In the genomic region with DNA sequence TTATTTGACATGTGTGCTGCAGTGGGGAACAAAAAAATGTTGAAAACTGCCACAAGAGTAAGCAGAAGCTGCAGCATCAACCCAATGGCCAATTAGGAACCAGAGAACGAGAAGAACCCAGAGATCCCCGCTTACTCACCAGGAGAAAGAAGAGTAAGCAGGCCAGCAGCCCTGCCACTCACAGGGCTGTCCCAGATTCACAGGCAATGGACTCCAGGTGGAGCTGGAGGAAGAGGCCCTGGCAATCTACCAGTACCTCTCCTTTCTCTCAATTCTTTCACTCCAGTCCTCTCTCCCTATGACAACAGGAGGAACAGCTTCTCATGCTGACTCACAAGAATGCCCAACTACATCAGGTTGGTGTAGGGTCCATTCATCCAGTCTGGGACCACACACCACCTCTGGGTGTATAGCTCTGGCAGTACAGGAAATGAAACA, we compare ENCODE assay signal across 14 cellular contexts. TPM values are rescaled to one million over a fixed set of nuclear protein-coding genes. Genes with fewer than 3 reads are reported as not detected.
DNase-seq lines count a peak whose midpoint lies in the region; ATAC-seq and TF ChIP-seq lines count a peak whose summit lies in the region.
"Had no signal": no experiment of that assay in that cellular context is flagged by ENCODE, and none has a peak within 500 bp of the region (broad histone marks: within the 10 kb centered on the region; RNA-seq: fewer than 3 reads in every experiment).

No MANE protein-coding gene starts in this region.

- H3K4me1 ChIP-seq in right cardiac atrium (ENCODE audit: control insufficient read depth, insufficient read depth, low read length), result peaks cover 22% of the 10 kb centered on the region
- H3K4me1 ChIP-seq in adipocyte (ENCODE audit: control insufficient read depth, insufficient read depth, low read length), result peaks cover 37% of the 10 kb centered on the region
- peaks cover 9 to 87% (median 47%) of the 10 kb centered on the region in 3 donors for H3K4me1 ChIP-seq in gastroesophageal sphincter
- peaks cover 0 to 8% of the 10 kb centered on the region in 2 donors for H3K4me1 ChIP-seq in aorta (ENCODE audit: control insufficient read depth in 1 of 2, insufficient read depth in 2 of 2, low read length in 2 of 2)

- H3K36me3 ChIP-seq in adipocyte (ENCODE audit: control insufficient read depth, insufficient read depth, low read length, severe bottlenecking) (no peaks in the 10 kb centered on the region), gastroesophageal sphincter (no peaks in the 10 kb centered on the region), aorta (ENCODE audit: control insufficient read depth in 1 of 2, insufficient read depth in 2 of 2, low read length in 1 of 2) (no peaks in the 10 kb centered on the region)
- H3K36me3 ChIP-seq: esophagus squamous epithelium, suprapubic skin had no signal

- H3K27ac ChIP-seq in right cardiac atrium (ENCODE audit: low read length) (peak overlapping the region; percentile 74), gastroesophageal sphincter (peak overlapping the region in 3 of 4 donors; percentile 52 to 80 (median 77)), aorta (ENCODE audit: low read depth in 1 of 2, low read length in 2 of 2) (peak overlapping the region; percentile 9 to 42)
- H3K27ac ChIP-seq: esophagus squamous epithelium, SK-N-MC, suprapubic skin had no signal

- H3K9ac ChIP-seq in adipocyte (ENCODE audit: low read length), result no peak overlapping the region

- H3K4me3 ChIP-seq in right cardiac atrium (ENCODE audit: low read length) (no peak overlapping the region), adipocyte (ENCODE audit: low read length) (no peak overlapping the region), gastroesophageal sphincter (no peak overlapping the region), aorta (ENCODE audit: low read length in 2 of 2) (no peak overlapping the region)
- H3K4me3 ChIP-seq: esophagus squamous epithelium, lung, SK-N-MC, suprapubic skin had no signal

- no peak for ATAC-seq in right cardiac atrium
- ATAC-seq in left cardiac atrium, result no peak
- ATAC-seq in gastroesophageal sphincter, result no peak
- ATAC-seq in aorta (ENCODE audit: low FRiP score), result no peak
- ATAC-seq in HG03439 (IDR thresholded peaks at IDR 0.05; ENCODE audit: unreplicated experiment), result no peak

- TF ChIP-seq CTCF in gastroesophageal sphincter (IDR thresholded peaks at IDR 0.05), result no peak

- no peak for TF ChIP-seq POLR2A in gastroesophageal sphincter (IDR thresholded peaks at IDR 0.05)

- no peak for TF ChIP-seq EP300 in gastroesophageal sphincter (IDR thresholded peaks at IDR 0.05)

- WGBS in right cardiac atrium, result 91% methylated on average over 2 of the region's 2 CpGs
- WGBS in gastroesophageal sphincter (ENCODE audit: low coverage in 1 of 2), 2 donors, result 58 to 86% methylated on average over 2 of the region's 2 CpGs
- WGBS in aorta, 2 donors, result 78 to 79% methylated on average over 2 of the region's 2 CpGs

- no peak for DNase-seq in right cardiac atrium
- DNase-seq in left cardiac atrium, result no peak
- peak; percentile 28 for DNase-seq in adipocyte (ENCODE audit: low read depth)
- no peak for DNase-seq in aorta
- no peak for DNase-seq in NCI-H1105 treated with DMSO at 0.1 percent for 48 hours (lab: John Stamatoyannopoulos, UW)
- no peak for DNase-seq in retina
- DNase-seq: activated CD4-positive, CD25-positive, alpha-beta regulatory T cell; esophagus squamous epithelium; MV-4-11 had no signal

- H3K27me3 ChIP-seq in right cardiac atrium (ENCODE audit: control insufficient read depth, insufficient read depth), result no peaks in the 10 kb centered on the region
- H3K27me3 ChIP-seq in adipocyte (replicated peaks; ENCODE audit: control insufficient read depth, insufficient read depth, low read length), result no peaks in the 10 kb centered on the region
- no peaks in the 10 kb centered on the region for H3K27me3 ChIP-seq in gastroesophageal sphincter
- no peaks in the 10 kb centered on the region for H3K27me3 ChIP-seq in aorta (ENCODE audit: control insufficient read depth in 1 of 2, insufficient read depth in 2 of 2, low read length in 1 of 2)
- H3K27me3 ChIP-seq: esophagus squamous epithelium, suprapubic skin had no signal

- H3K9me3 ChIP-seq in right cardiac atrium (ENCODE audit: control insufficient read depth, low read length), result no peaks in the 10 kb centered on the region
- no peaks in the 10 kb centered on the region for H3K9me3 ChIP-seq in adipocyte (ENCODE audit: control insufficient read depth, low read length)
- no peaks in the 10 kb centered on the region for H3K9me3 ChIP-seq in gastroesophageal sphincter
- H3K9me3 ChIP-seq in aorta (ENCODE audit: control insufficient read depth, low read length), result no peaks in the 10 kb centered on the region
- H3K9me3 ChIP-seq: esophagus squamous epithelium, suprapubic skin had no signal

- intact Hi-C loops in right cardiac atrium (cut with DNase I) (loop anchor here in 1 of 4 donors (5.0 kb wide), 1 partner anchor 36 kb away; no protein-coding TSS in a partner anchor), left cardiac atrium (cut with DNase I) (no loop called here), aorta (cut with DNase I) (loop anchor here in 1 of 2 donors (5.0 kb wide), 1 partner anchor 36 kb away; no protein-coding TSS in a partner anchor)

RNA-seq across cellular contexts. Expression of gene KIF13A, which starts 19.3 kb away (rescaled TPM):
- 10 to 100 TPM; 59.8 to 79.6 (median 73.3) TPM for total RNA-seq in right cardiac atrium
- polyA plus RNA-seq in right cardiac atrium, result 27.2 TPM
- 10 to 100 TPM; 60.5 to 64.7 TPM for total RNA-seq in left cardiac atrium
- total RNA-seq in gastroesophageal sphincter, result 10 to 100 TPM; 67.7 to 98.9 (median 84.1) TPM
- 100 to 1,000 TPM in 1 of 2 donors, 10 to 100 TPM in 1; 89.2 to 109 TPM for total RNA-seq in aorta
- polyA plus RNA-seq in aorta, result 10 to 100 TPM; 52.6 to 56.1 TPM

Comparison
In these comparisons a context has a peak if more than half of its experiments do, and no peak if none do; other contexts are left out.
1. H3K27ac ChIP-seq: peak in every context shown above with its lines; median percentile 77 in gastroesophageal sphincter; 74 in right cardiac atrium; 26 in aorta.